10 cellular contexts compared by ENCODE assay signal in the genomic region with DNA sequence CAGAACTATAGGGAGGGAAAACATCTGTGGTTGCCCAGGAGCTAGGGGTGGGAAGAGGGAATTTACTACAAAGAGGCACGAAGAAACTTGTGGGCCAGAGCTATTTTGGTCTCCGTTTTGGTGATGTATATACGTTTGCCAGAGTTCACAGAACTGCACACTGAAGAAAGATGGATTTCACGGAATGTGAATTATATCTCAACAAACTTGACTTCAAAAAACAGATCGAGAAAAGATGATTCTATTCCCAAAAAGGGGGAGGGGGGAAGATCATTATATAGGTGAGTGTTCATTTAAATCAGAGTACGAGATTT. TPM values are rescaled to one million over a fixed set of nuclear protein-coding genes. Genes with fewer than 3 reads are reported as not detected.
DNase-seq lines count a peak whose midpoint lies in the region; ATAC-seq, FAIRE-seq and TF ChIP-seq lines count a peak whose summit lies in the region.
"Had no signal": no experiment of that assay in that cellular context is flagged by ENCODE, and none has a peak within 500 bp of the region (broad histone marks: within the 10 kb centered on the region; RNA-seq: fewer than 3 reads in every experiment).

No MANE protein-coding gene starts in this region.

- TF ChIP-seq CTCF in endothelial cell of umbilical vein (IDR thresholded peaks at IDR 0.05; ENCODE audit: extremely low read depth in 1 of 2, insufficient read depth in 1 of 2, low read depth in 1 of 2, low read length in 2 of 2) (no peak), osteoblast (IDR thresholded peaks at IDR 0.05; ENCODE audit: extremely low read depth, low read depth, low read length) (no peak)

- H2AFZ ChIP-seq in endothelial cell of umbilical vein (ENCODE audit: low read depth, low read length) (peak overlapping the region; percentile 80), osteoblast (ENCODE audit: low read length) (peak overlapping the region; percentile 89)

- H3K9me3 ChIP-seq in CD4-positive, alpha-beta memory T cell (ENCODE audit: control insufficient read depth in 1 of 2, low read length in 2 of 2) = no peaks in the 10 kb centered on the region
- H3K9me3 ChIP-seq in MG63 (no peaks in the 10 kb centered on the region), endothelial cell of umbilical vein (replicated peaks; ENCODE audit: control insufficient read depth, insufficient read depth, low read length) (no peaks in the 10 kb centered on the region), osteoblast (ENCODE audit: low read depth, low read length) (no peaks in the 10 kb centered on the region)
- H3K9me3 ChIP-seq: neutrophil had no signal

- FAIRE-seq in endothelial cell of umbilical vein (lab: Jason Lieb, UNC) = no peak

- H3K27me3 Mint-ChIP-seq in CD4-positive, alpha-beta memory T cell = peaks cover 11 to 14% of the 10 kb centered on the region in 2 donors

- no peaks in the 10 kb centered on the region for H3K9me1 ChIP-seq in endothelial cell of umbilical vein (replicated peaks; ENCODE audit: control insufficient read depth, extremely low read depth, insufficient read depth, low read length)

- ATAC-seq in HG03442 (IDR thresholded peaks at IDR 0.05; ENCODE audit: unreplicated experiment) = no peak
- ATAC-seq in HG03175 (IDR thresholded peaks at IDR 0.05; ENCODE audit: unreplicated experiment) = no peak
- no peak for ATAC-seq in GM18511 (IDR thresholded peaks at IDR 0.05; ENCODE audit: unreplicated experiment)
- no peak for ATAC-seq in HG03378 (IDR thresholded peaks at IDR 0.05; ENCODE audit: unreplicated experiment)

- peaks cover 5 to 14% (median 10%) of the 10 kb centered on the region in 4 donors for H3K4me1 Mint-ChIP-seq in CD4-positive, alpha-beta memory T cell

- H3K79me2 ChIP-seq in endothelial cell of umbilical vein (ENCODE audit: control insufficient read depth, insufficient read depth, low read length) (no peaks in the 10 kb centered on the region), osteoblast (ENCODE audit: insufficient read depth, low read length) (no peaks in the 10 kb centered on the region)

- no peak for DNase-seq in CD4-positive, alpha-beta memory T cell
- no peak for DNase-seq in MG63
- no peak for DNase-seq in endothelial cell of umbilical vein (ENCODE audit: low read depth, low spot score)
- peak; percentile 17 for DNase-seq in osteoblast (ENCODE audit: insufficient read length, low spot score, missing footprints)

- H3K4me2 ChIP-seq in endothelial cell of umbilical vein (ENCODE audit: insufficient read depth, low read length) (peak overlapping the region; percentile 74), osteoblast (ENCODE audit: insufficient read depth, low read length) (peak overlapping the region; percentile 93)

- intact Hi-C loops in CD4-positive, alpha-beta memory T cell (cut with micrococcal nuclease) = no loop called here
- intact Hi-C loops in endothelial cell of umbilical vein (cut with micrococcal nuclease) = no loop called here

- POLR2A ChIA-PET in CD4-positive, alpha-beta memory T cell (lab: Charles Lee; ENCODE audit: partially characterized antibody) = interaction anchor here (0.7 kb wide), 1 partner anchor 21 kb away, joined by 3 read pairs; no protein-coding TSS in a partner anchor
- POLR2A ChIA-PET in endothelial cell of umbilical vein (lab: Charles Lee) = no interaction called here

- H3K27me3 ChIP-seq in CD4-positive, alpha-beta memory T cell (ENCODE audit: insufficient read depth, low read length) = no peaks in the 10 kb centered on the region
- H3K27me3 ChIP-seq in MG63 = no peaks in the 10 kb centered on the region
- peaks cover 2% of the 10 kb centered on the region in 2 experiments for H3K27me3 ChIP-seq in endothelial cell of umbilical vein (ENCODE audit: control insufficient read depth in 2 of 2, insufficient read depth in 2 of 2, low read length in 2 of 2)
- no peaks in the 10 kb centered on the region for H3K27me3 ChIP-seq in osteoblast (ENCODE audit: insufficient read depth, low read length)

- CTCF ChIA-PET in CD4-positive, alpha-beta memory T cell (lab: Charles Lee; ENCODE audit: partially characterized antibody) = no interaction called here
- CTCF ChIA-PET in endothelial cell of umbilical vein (lab: Charles Lee) = interaction anchor here (0.9 to 1.3 kb wide), 5 partner anchors 24 to 190 kb away, joined by 3 to 10 read pairs (median 3); partner anchors contain the start of gene CYP17A1

- no peaks in the 10 kb centered on the region for H3K36me3 ChIP-seq in CD4-positive, alpha-beta memory T cell (ENCODE audit: insufficient read depth, low read length)
- H3K36me3 ChIP-seq in MG63 = no peaks in the 10 kb centered on the region
- no peaks in the 10 kb centered on the region for H3K36me3 ChIP-seq in endothelial cell of umbilical vein (ENCODE audit: control insufficient read depth in 2 of 2, extremely low read depth in 1 of 2, insufficient read depth in 2 of 2, low read length in 2 of 2)
- H3K36me3 ChIP-seq in osteoblast (ENCODE audit: insufficient read depth, low read length) = no peaks in the 10 kb centered on the region
- H3K36me3 ChIP-seq: neutrophil had no signal

- H3K4me3 ChIP-seq in CD4-positive, alpha-beta memory T cell (ENCODE audit: low read length in 2 of 2) = no peak overlapping the region
- H3K4me3 ChIP-seq in MG63 (peak overlapping the region; percentile 42), endothelial cell of umbilical vein (replicated peaks in 1 of 3; ENCODE audit: insufficient read depth in 1 of 3, low read depth in 1 of 3, low read length in 3 of 3) (peak overlapping the region in 2 of 3 experiments; percentile 42 to 53), osteoblast (ENCODE audit: insufficient read depth, low read length) (peak overlapping the region; percentile 80)

- peaks cover 0 to 3% (median 0%) of the 10 kb centered on the region in 8 donors for H3K9me3 Mint-ChIP-seq in CD4-positive, alpha-beta memory T cell

- H3K27ac ChIP-seq in CD4-positive, alpha-beta memory T cell (ENCODE audit: low read depth, low read length) = no peak overlapping the region
- H3K27ac ChIP-seq in endothelial cell of umbilical vein (ENCODE audit: insufficient read depth, low read depth, low read length) (no peak overlapping the region), osteoblast (ENCODE audit: low read depth, low read length) (no peak overlapping the region)
- H3K27ac ChIP-seq: neutrophil had no signal

- no peak overlapping the region for H3K9ac ChIP-seq in endothelial cell of umbilical vein (replicated peaks; ENCODE audit: extremely low read depth, insufficient read depth, low read length)

- peaks cover 7 to 13% of the 10 kb centered on the region in 2 donors for H3K36me3 Mint-ChIP-seq in CD4-positive, alpha-beta memory T cell

- no peaks in the 10 kb centered on the region for H4K20me1 ChIP-seq in endothelial cell of umbilical vein (replicated peaks; ENCODE audit: control insufficient read depth, extremely low read depth, insufficient read depth, low read length)
- H4K20me1 ChIP-seq in osteoblast (ENCODE audit: insufficient read depth, low read length) = no peaks in the 10 kb centered on the region

- BruUV-seq in endothelial cell of umbilical vein (replicated peaks; lab: Mats Ljungman, UMichigan) = no TSS peak

- peak overlapping the region; percentile 2 to 81 (median 66) for H3K4me3 Mint-ChIP-seq in CD4-positive, alpha-beta memory T cell

- H3K27ac Mint-ChIP-seq in CD4-positive, alpha-beta memory T cell = peak overlapping the region in 2 of 7 donors; percentile 44 to 57

- dilution Hi-C loops in endothelial cell of umbilical vein (cut with MboI; ENCODE audit: extremely low pct_ligation_motif_present, low sequenced_read_pairs) = no loop called here

- H3K4me1 ChIP-seq in CD4-positive, alpha-beta memory T cell (ENCODE audit: insufficient read depth, low read length) = no peaks in the 10 kb centered on the region
- H3K4me1 ChIP-seq in endothelial cell of umbilical vein (ENCODE audit: control insufficient read depth, extremely low read depth, insufficient read depth, low read length) (peaks cover 5% of the 10 kb centered on the region), osteoblast (ENCODE audit: insufficient read depth, low read length) (peaks cover 5% of the 10 kb centered on the region)

- no peak for TF ChIP-seq POLR2A in endothelial cell of umbilical vein (IDR thresholded peaks at IDR 0.05; ENCODE audit: low read depth, low read length)

RNA-seq across cellular contexts. Expression of gene AS3MT, which starts 0.3 kb away (rescaled TPM):
- total RNA-seq in CD4-positive, alpha-beta memory T cell = 1 to 10 TPM; 2.3 TPM
- polyA plus RNA-seq in CD4-positive, alpha-beta memory T cell = under 1 TPM in 1 of 2 donors, not detected in 1; 0.14 TPM
- total RNA-seq in MG63 (2014; rRNA removed; shearing (Covaris generic); ENCODE audit: low replicate concordance) = 0.17 and 1.7 TPM in 2 replicates
- total RNA-seq in endothelial cell of umbilical vein = 0.95 TPM in 1 of 2 replicates, not detected in the other
- polyA plus RNA-seq in endothelial cell of umbilical vein = 0.72 and 1.0 TPM in 2 replicates
- polyA plus RNA-seq in endothelial cell of umbilical vein (2011; cell fraction: cytosol; rRNA removed) = 1.1 and 1.3 TPM in 2 replicates
- 0.78 and 1.8 TPM in 2 replicates for polyA plus RNA-seq in endothelial cell of umbilical vein (2011; cell fraction: nucleus; rRNA removed)
- 0.82 and 1.1 TPM in 2 replicates for polyA plus RNA-seq in endothelial cell of umbilical vein (2012)
- 0.72 and 1.4 TPM in 2 replicates for polyA minus RNA-seq in endothelial cell of umbilical vein
- not detected for polyA minus RNA-seq in endothelial cell of umbilical vein (2011; cell fraction: cytosol; rRNA and poly(A)+ RNA removed)
- 0.34 and 0.58 TPM in 2 replicates for polyA minus RNA-seq in endothelial cell of umbilical vein (2011; cell fraction: nucleus; rRNA and poly(A)+ RNA removed)
- 6.2 and 8.0 TPM in 2 replicates for total RNA-seq in osteoblast
- total RNA-seq: T-helper 1 cell treated with Interleukin-12 subunit alpha and Interleukin-12 subunit beta and Interleukin-4 antibody, amounts not matched to agents 30 ng/mL and 1 ng/mL, for 36 hours had no signal

RNA-seq across cellular contexts. Expression of gene BORCS7, which starts 14.9 kb away (rescaled TPM):
- 10 to 100 TPM; 14.7 to 17.7 TPM for total RNA-seq in CD4-positive, alpha-beta memory T cell
- polyA plus RNA-seq in CD4-positive, alpha-beta memory T cell = 10 to 100 TPM; 29.8 to 63.2 TPM
- 26.3 and 43.9 TPM in 2 replicates for total RNA-seq in MG63 (2014; rRNA removed; shearing (Covaris generic); ENCODE audit: low replicate concordance)
- 16.2 and 16.9 TPM in 2 replicates for total RNA-seq in endothelial cell of umbilical vein
- polyA plus RNA-seq in endothelial cell of umbilical vein = 16.5 and 26.0 TPM in 2 replicates
- 31.4 and 33.6 TPM in 2 replicates for polyA plus RNA-seq in endothelial cell of umbilical vein (2011; cell fraction: cytosol; rRNA removed)
- 11.1 and 12.2 TPM in 2 replicates for polyA plus RNA-seq in endothelial cell of umbilical vein (2011; cell fraction: nucleus; rRNA removed)
- polyA plus RNA-seq in endothelial cell of umbilical vein (2012) = 21.4 and 21.8 TPM in 2 replicates
- 12.5 and 14.9 TPM in 2 replicates for polyA minus RNA-seq in endothelial cell of umbilical vein
- 4.8 TPM for polyA minus RNA-seq in endothelial cell of umbilical vein (2011; cell fraction: cytosol; rRNA and poly(A)+ RNA removed)
- polyA minus RNA-seq in endothelial cell of umbilical vein (2011; cell fraction: nucleus; rRNA and poly(A)+ RNA removed) = 8.4 and 9.4 TPM in 2 replicates
- total RNA-seq in osteoblast = 29.3 and 34.5 TPM in 2 replicates

RNA-seq across cellular contexts. Expression of gene CYP17A1, which starts 31.7 kb away (rescaled TPM):
- not detected for total RNA-seq in CD4-positive, alpha-beta memory T cell
- polyA plus RNA-seq in CD4-positive, alpha-beta memory T cell = not detected
- total RNA-seq in MG63 (2014; rRNA removed; shearing (Covaris generic); ENCODE audit: low replicate concordance) = not detected in 2 replicates
- total RNA-seq in endothelial cell of umbilical vein (not detected in 2 replicates), osteoblast (under 0.01 TPM in 1 of 2 replicates, not detected in the other)
- not detected in 2 replicates for polyA plus RNA-seq in endothelial cell of umbilical vein
- polyA plus RNA-seq in endothelial cell of umbilical vein (2011; cell fraction: cytosol; rRNA removed) = not detected in 2 replicates
- polyA plus RNA-seq in endothelial cell of umbilical vein (2011; cell fraction: nucleus; rRNA removed) = not detected in 2 replicates
- polyA plus RNA-seq in endothelial cell of umbilical vein (2012) = not detected in 2 replicates
- polyA minus RNA-seq in endothelial cell of umbilical vein = not detected in 2 replicates
- not detected for polyA minus RNA-seq in endothelial cell of umbilical vein (2011; cell fraction: cytosol; rRNA and poly(A)+ RNA removed)
- polyA minus RNA-seq in endothelial cell of umbilical vein (2011; cell fraction: nucleus; rRNA and poly(A)+ RNA removed) = not detected in 2 replicates
- total RNA-seq: T-helper 1 cell treated with Interleukin-12 subunit alpha and Interleukin-12 subunit beta and Interleukin-4 antibody, amounts not matched to agents 30 ng/mL and 1 ng/mL, for 36 hours had no signal

RNA-seq across cellular contexts. Expression of gene CNNM2, which starts 49.2 kb away (rescaled TPM):
- 10 to 100 TPM; 11.9 to 14.4 TPM for total RNA-seq in CD4-positive, alpha-beta memory T cell
- 1 to 10 TPM; 3.2 to 4.5 TPM for polyA plus RNA-seq in CD4-positive, alpha-beta memory T cell
- 2.0 and 4.9 TPM in 2 replicates for total RNA-seq in MG63 (2014; rRNA removed; shearing (Covaris generic); ENCODE audit: low replicate concordance)
- total RNA-seq in endothelial cell of umbilical vein (3.0 and 3.2 TPM in 2 replicates), osteoblast (9.4 TPM in 2 replicates)
- 1.9 and 2.1 TPM in 2 replicates for polyA plus RNA-seq in endothelial cell of umbilical vein
- 1.7 and 2.1 TPM in 2 replicates for polyA plus RNA-seq in endothelial cell of umbilical vein (2011; cell fraction: cytosol; rRNA removed)
- 2.1 and 2.8 TPM in 2 replicates for polyA plus RNA-seq in endothelial cell of umbilical vein (2011; cell fraction: nucleus; rRNA removed)
- polyA plus RNA-seq in endothelial cell of umbilical vein (2012) = 2.5 and 2.6 TPM in 2 replicates
- 2.8 and 3.8 TPM in 2 replicates for polyA minus RNA-seq in endothelial cell of umbilical vein
- 17.4 TPM for polyA minus RNA-seq in endothelial cell of umbilical vein (2011; cell fraction: cytosol; rRNA and poly(A)+ RNA removed)
- polyA minus RNA-seq in endothelial cell of umbilical vein (2011; cell fraction: nucleus; rRNA and poly(A)+ RNA removed) = 3.2 and 8.0 TPM in 2 replicates

Comparison
In these comparisons a context has a peak if more than half of its experiments do, and no peak if none do; other contexts are left out.
1. H3K4me3 ChIP-seq: peak in MG63 (single experiment), endothelial cell of umbilical vein (2 of 3) and osteoblast (single experiment); none in CD4-positive, alpha-beta memory T cell (0 of 2).